In the genomic region with DNA sequence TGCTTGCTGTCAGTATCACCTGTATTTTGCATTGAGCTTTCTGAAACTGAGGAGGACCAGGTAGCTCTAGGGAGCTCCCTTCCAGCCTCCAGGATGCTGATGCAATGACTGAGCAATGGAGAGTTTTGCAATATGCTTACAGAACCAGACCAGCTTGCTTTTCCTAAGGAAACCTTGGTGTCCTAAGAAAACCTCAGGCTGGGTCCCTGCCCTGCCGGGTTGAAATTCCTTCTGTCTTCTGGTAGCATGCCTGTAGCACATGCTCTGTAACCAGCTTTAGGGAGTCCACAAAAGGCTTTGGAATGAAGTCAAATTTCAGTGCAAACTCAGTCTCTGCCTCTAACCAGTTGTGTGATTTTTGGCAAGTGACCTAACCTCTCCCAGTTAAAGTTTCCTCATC, we compare ENCODE assay signal across 10 cellular contexts.
DNase-seq lines count a peak whose midpoint lies in the region; ATAC-seq and TF ChIP-seq lines count a peak whose summit lies in the region.
"Had no signal": no experiment of that assay in that cellular context is flagged by ENCODE, and none has a peak within 500 bp of the region (broad histone marks: within the 10 kb centered on the region; RNA-seq: fewer than 3 reads in every experiment).

No MANE protein-coding gene starts in this region.

- CTCF ChIA-PET in RWPE1 (lab: Yijun Ruan, JAX), result interaction anchor here (0.7 kb wide), 1 partner anchor 24 kb away, joined by 3 read pairs; no protein-coding TSS in a partner anchor

- in situ Hi-C loops in GM13976 (cut with MboI; ENCODE audit: low sequenced_read_pairs, unreplicated experiment), result no loop called here

- 57 to 61% methylated on average over 1 of the region's 1 CpG for WGBS in sigmoid colon, 2 donors

- TF ChIP-seq CTCF in RWPE1 (conservative IDR thresholded peaks at IDR 0.05; ENCODE audit: low read depth), result no peak
- TF ChIP-seq CTCF in fibroblast of the aortic adventitia (IDR thresholded peaks at IDR 0.05; ENCODE audit: insufficient read depth, low read length), result no peak
- TF ChIP-seq CTCF in sigmoid colon (IDR thresholded peaks at IDR 0.05), result no peak
- no peak for TF ChIP-seq CTCF in GM13976 (IDR thresholded peaks at IDR 0.05; ENCODE audit: borderline replicate concordance, control extremely low read depth, extremely low read depth, insufficient read depth, missing control alignments)
- no peak for TF ChIP-seq CTCF in dorsolateral prefrontal cortex (IDR thresholded peaks at IDR 0.05 in 54 of 56, conservative IDR thresholded peaks at IDR 0.05 in 2 of 56; ENCODE audit: low read depth in 1 of 56, partially characterized antibody in 56 of 56)

- peaks cover 0 to 34% (median 18%) of the 10 kb centered on the region in 4 donors for H3K4me1 ChIP-seq in sigmoid colon
- H3K4me1 ChIP-seq: uterus had no signal

- peaks cover 0 to 4% (median 0%) of the 10 kb centered on the region in 4 donors for H3K9me3 ChIP-seq in sigmoid colon
- H3K9me3 ChIP-seq: uterus had no signal

- H3K36me3 ChIP-seq in sigmoid colon, result no peaks in the 10 kb centered on the region
- H3K36me3 ChIP-seq: uterus had no signal

- ATAC-seq in HG02678 (IDR thresholded peaks at IDR 0.05; ENCODE audit: unreplicated experiment), result no peak
- ATAC-seq: GM12878 had no signal

- H3K27ac ChIP-seq in RWPE1 (peak overlapping the region; percentile 99), sigmoid colon (peak overlapping the region; percentile 42 to 79 (median 64)), dorsolateral prefrontal cortex (no peak overlapping the region)
- H3K27ac ChIP-seq: uterus had no signal

- TF ChIP-seq EP300 in sigmoid colon (IDR thresholded peaks at IDR 0.05), result peak in 3 of 4 donors; percentile 45 to 63 (median 56)

- H3K27me3 ChIP-seq in sigmoid colon (no peaks in the 10 kb centered on the region), dorsolateral prefrontal cortex (no peaks in the 10 kb centered on the region)
- H3K27me3 ChIP-seq: uterus had no signal

- TF ChIP-seq POLR2A in sigmoid colon (IDR thresholded peaks at IDR 0.05), result no peak

- intact Hi-C loops in sigmoid colon (cut with DNase I), result no loop called here
- intact Hi-C loops in dorsolateral prefrontal cortex (cut with DNase I), result no loop called here

- POLR2A ChIA-PET in RWPE1 (lab: Yijun Ruan, JAX; ENCODE audit: low non-redundant PET), result interaction anchor here (0.8 to 1.5 kb wide), 7 partner anchors 10 to 65 kb away, joined by 3 to 6 read pairs (median 4); no protein-coding TSS in a partner anchor

- DNase-seq in GM04504 (ENCODE audit: low read depth) (peak; percentile 100), RWPE1 (ENCODE audit: low spot score) (peak; percentile 93), fibroblast of the aortic adventitia (ENCODE audit: low read depth) (peak; percentile 100), sigmoid colon (peak; percentile 87), cerebellar cortex (ENCODE audit: low spot score) (no peak), GM13976 (ENCODE audit: low spot score) (no peak), dorsolateral prefrontal cortex (no peak)
- DNase-seq: uterus had no signal

- H3K4me3 ChIP-seq in fibroblast of the aortic adventitia (ENCODE audit: low read depth, low read length) (no peak overlapping the region), sigmoid colon (no peak overlapping the region), dorsolateral prefrontal cortex (no peak overlapping the region)
- H3K4me3 ChIP-seq: GM12878, uterus had no signal

Comparison
In these comparisons a context has a peak if more than half of its experiments do, and no peak if none do; other contexts are left out.
1. DNase-seq: peak in GM04504 (single experiment), RWPE1 (single experiment), fibroblast of the aortic adventitia (single experiment) and sigmoid colon (single experiment); none in cerebellar cortex (single experiment), GM13976 (single experiment) and dorsolateral prefrontal cortex (0 of 10).
2. H3K27ac ChIP-seq: peak in RWPE1 (single experiment) and sigmoid colon (4 of 4); none in dorsolateral prefrontal cortex (0 of 59).